1 cellular context compared by ENCODE assay signal in genomic region chrX:105837227-105837626, GRCh38.
TF ChIP-seq lines count a peak whose summit lies in the region.

No MANE protein-coding gene starts in this region.

TF ChIP-seq in WTC11, 78 proteins besides CTCF, POLR2A, EP300 and RAD21 (continued from another document):
- no peak for TF ChIP-seq CREB1 (CRISPR knock-in tag; IDR thresholded peaks at IDR 0.05)
- TF ChIP-seq, protein P1, sequence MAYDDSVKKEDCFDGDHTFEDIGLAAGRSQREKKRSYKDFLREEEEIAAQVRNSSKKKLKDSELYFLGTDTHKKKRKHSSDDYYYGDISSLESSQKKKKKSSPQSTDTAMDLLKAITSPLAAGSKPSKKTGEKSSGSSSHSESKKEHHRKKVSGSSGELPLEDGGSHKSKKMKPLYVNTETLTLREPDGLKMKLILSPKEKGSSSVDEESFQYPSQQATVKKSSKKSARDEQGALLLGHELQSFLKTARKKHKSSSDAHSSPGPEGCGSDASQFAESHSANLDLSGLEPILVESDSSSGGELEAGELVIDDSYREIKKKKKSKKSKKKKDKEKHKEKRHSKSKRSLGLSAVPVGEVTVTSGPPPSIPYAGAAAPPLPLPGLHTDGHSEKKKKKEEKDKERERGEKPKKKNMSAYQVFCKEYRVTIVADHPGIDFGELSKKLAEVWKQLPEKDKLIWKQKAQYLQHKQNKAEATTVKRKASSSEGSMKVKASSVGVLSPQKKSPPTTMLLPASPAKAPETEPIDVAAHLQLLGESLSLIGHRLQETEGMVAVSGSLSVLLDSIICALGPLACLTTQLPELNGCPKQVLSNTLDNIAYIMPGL (CRISPR knock-in tag; IDR thresholded peaks at IDR 0.05) = no peak
- TF ChIP-seq, protein P2, sequence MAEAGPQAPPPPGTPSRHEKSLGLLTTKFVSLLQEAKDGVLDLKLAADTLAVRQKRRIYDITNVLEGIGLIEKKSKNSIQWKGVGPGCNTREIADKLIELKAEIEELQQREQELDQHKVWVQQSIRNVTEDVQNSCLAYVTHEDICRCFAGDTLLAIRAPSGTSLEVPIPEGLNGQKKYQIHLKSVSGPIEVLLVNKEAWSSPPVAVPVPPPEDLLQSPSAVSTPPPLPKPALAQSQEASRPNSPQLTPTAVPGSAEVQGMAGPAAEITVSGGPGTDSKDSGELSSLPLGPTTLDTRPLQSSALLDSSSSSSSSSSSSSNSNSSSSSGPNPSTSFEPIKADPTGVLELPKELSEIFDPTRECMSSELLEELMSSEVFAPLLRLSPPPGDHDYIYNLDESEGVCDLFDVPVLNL (CRISPR knock-in tag; IDR thresholded peaks at IDR 0.05; ENCODE audit: borderline replicate concordance, low read depth) = no peak
- TF ChIP-seq AFF4 (CRISPR knock-in tag; IDR thresholded peaks at IDR 0.05; ENCODE audit: borderline replicate concordance) = no peak
- TF ChIP-seq NFYB (CRISPR knock-in tag; conservative IDR thresholded peaks at IDR 0.05; ENCODE audit: low read depth) = no peak
- TF ChIP-seq SP1 (CRISPR knock-in tag; conservative IDR thresholded peaks at IDR 0.05) = no peak
- TF ChIP-seq, protein P3, sequence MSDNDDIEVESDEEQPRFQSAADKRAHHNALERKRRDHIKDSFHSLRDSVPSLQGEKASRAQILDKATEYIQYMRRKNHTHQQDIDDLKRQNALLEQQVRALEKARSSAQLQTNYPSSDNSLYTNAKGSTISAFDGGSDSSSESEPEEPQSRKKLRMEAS (CRISPR knock-in tag; IDR thresholded peaks at IDR 0.05) = no peak
- TF ChIP-seq, protein P4, sequence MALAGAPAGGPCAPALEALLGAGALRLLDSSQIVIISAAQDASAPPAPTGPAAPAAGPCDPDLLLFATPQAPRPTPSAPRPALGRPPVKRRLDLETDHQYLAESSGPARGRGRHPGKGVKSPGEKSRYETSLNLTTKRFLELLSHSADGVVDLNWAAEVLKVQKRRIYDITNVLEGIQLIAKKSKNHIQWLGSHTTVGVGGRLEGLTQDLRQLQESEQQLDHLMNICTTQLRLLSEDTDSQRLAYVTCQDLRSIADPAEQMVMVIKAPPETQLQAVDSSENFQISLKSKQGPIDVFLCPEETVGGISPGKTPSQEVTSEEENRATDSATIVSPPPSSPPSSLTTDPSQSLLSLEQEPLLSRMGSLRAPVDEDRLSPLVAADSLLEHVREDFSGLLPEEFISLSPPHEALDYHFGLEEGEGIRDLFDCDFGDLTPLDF (CRISPR knock-in tag; IDR thresholded peaks at IDR 0.05) = no peak
- no peak for TF ChIP-seq RELA (CRISPR knock-in tag; IDR thresholded peaks at IDR 0.05; ENCODE audit: borderline replicate concordance)
